1 cellular context compared by ENCODE assay signal in the genomic region with DNA sequence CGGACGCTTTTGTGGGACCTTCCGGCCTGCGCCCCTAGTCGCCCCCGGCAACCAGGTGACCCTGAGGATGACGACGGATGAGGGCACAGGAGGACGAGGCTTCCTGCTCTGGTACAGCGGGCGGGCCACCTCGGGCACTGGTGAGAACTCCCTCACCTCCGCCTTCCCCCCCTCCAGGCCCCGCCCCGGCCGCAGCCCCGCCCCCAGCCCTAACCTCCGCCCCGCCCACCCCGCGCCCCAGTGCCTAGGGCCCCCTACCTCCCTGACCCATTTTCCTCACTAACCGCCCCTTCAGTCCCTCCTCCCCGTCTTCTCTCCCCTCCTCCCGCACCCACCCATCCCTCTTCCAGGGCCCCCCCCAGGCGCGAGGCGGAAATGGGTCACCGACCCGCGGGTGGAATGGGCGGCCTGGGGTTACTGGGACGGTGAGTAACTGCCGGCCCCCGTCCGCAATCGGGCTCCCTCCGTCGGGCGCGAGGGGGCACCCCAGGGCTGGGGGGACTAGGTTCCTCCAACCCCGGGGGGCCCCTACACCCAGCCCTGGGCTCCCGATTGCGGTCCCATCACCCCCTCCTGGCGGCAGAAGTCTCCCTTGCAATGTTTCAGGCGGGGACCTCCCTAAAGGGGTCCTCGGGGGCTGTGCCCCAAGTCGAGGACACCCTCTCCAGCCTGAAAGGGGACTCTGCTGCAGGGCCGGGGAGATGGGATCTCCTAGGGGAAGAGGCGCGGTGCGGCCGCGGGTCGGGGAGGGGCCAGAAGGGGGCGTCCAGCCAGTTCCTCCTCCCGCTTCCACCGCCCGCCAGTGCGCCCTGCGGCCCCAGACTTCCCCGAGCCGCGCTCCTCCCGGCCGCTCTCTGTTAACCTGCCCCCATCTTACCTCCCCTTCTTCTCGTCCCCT.
TF ChIP-seq lines count a peak whose summit lies in the region.

No MANE protein-coding gene starts in this region.

TF ChIP-seq in HCT116, 20 proteins besides CTCF, POLR2A, EP300 and RAD21:
- TF ChIP-seq, protein P1, sequence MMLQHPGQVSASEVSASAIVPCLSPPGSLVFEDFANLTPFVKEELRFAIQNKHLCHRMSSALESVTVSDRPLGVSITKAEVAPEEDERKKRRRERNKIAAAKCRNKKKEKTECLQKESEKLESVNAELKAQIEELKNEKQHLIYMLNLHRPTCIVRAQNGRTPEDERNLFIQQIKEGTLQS (IDR thresholded peaks at IDR 0.05) = no peak
- peak; percentile 50 for TF ChIP-seq POLR2AphosphoS5 (IDR thresholded peaks at IDR 0.05; ENCODE audit: low read depth, low read length)
